Comparison of ENCODE assay signal across 8 cellular contexts in genomic region chr11:64317961-64318693, GRCh38. TPM values are rescaled to one million over a fixed set of nuclear protein-coding genes. Genes with fewer than 3 reads are reported as not detected.
DNase-seq lines count a peak whose midpoint lies in the region; ATAC-seq and TF ChIP-seq lines count a peak whose summit lies in the region.

PRDX5 (plus strand) TSS chr11:64318121; CDS start chr11:64318216, 95 bp downstream.

- H3K27me3 ChIP-seq in left ventricle myocardium inferior (ENCODE audit: low read depth): no peaks in the 10 kb centered on the region
- H3K27me3 ChIP-seq in prostate gland (replicated peaks; ENCODE audit: insufficient read depth): no peaks in the 10 kb centered on the region

- TF ChIP-seq POLR2A in prostate gland (IDR thresholded peaks at IDR 0.05): peak; percentile 95

- DNase-seq in NCI-H187 treated with DMSO at 0.1 percent for 48 hours (lab: John Stamatoyannopoulos, UW): peak; percentile 47
- peak; percentile 87 to 99 (median 92) for DNase-seq in T-helper 2 cell
- DNase-seq in left ventricle myocardium inferior: peak; percentile 96
- DNase-seq in prostate gland (ENCODE audit: low spot score): peak; percentile 93

- H3K9me3 ChIP-seq in left ventricle myocardium inferior (replicated peaks): no peaks in the 10 kb centered on the region
- H3K9me3 ChIP-seq in prostate gland: no peaks in the 10 kb centered on the region

- peak; percentile 49 for ATAC-seq in GM18499 (IDR thresholded peaks at IDR 0.05; ENCODE audit: insufficient read depth, unreplicated experiment)
- ATAC-seq in HG02938 (IDR thresholded peaks at IDR 0.05; ENCODE audit: unreplicated experiment): peak; percentile 64

- WGBS in prostate gland: under 1% methylated on average over 53 of the region's 57 CpGs
- whole genome bisulfite sequencing in urinary bladder: under 1% methylated on average over 57 of the region's 57 CpGs

- H3K4me3 ChIP-seq in left ventricle myocardium inferior (peak within 1 kb of the TSS; percentile 82), prostate gland (peak within 1 kb of the TSS; percentile 80 to 81), urinary bladder (ENCODE audit: low read depth, low read length) (peak within 1 kb of the TSS; percentile 74)

- H3K27ac ChIP-seq in angular gyrus (ENCODE audit: low read depth, low read length) (peak within 1 kb of the TSS; percentile 100), left ventricle myocardium inferior (replicated peaks) (peak within 1 kb of the TSS; percentile 100), prostate gland (peak within 1 kb of the TSS; percentile 98), urinary bladder (ENCODE audit: low read depth) (peak within 1 kb of the TSS; percentile 97)

- H3K4me1 ChIP-seq in left ventricle myocardium inferior: peaks cover 62% of the 10 kb centered on the region
- no peaks in the 10 kb centered on the region for H3K4me1 ChIP-seq in prostate gland (replicated peaks)
- H3K4me1 ChIP-seq in urinary bladder (ENCODE audit: insufficient read depth): no peaks in the 10 kb centered on the region

- peaks cover 38% of the 10 kb centered on the region for H3K36me3 ChIP-seq in left ventricle myocardium inferior
- no peaks in the 10 kb centered on the region for H3K36me3 ChIP-seq in prostate gland
- H3K36me3 ChIP-seq in urinary bladder (ENCODE audit: insufficient read depth): peaks cover 2% of the 10 kb centered on the region

- TF ChIP-seq CTCF in left ventricle myocardium inferior (IDR thresholded peaks at IDR 0.05; ENCODE audit: borderline replicate concordance): peak; percentile 53
- peak; percentile 53 to 90 (median 74) for TF ChIP-seq CTCF in prostate gland (IDR thresholded peaks at IDR 0.05)

- intact Hi-C loops in left ventricle myocardium inferior (cut with micrococcal nuclease) (no loop called here), prostate gland (cut with DNase I) (no loop called here)

RNA-seq across cellular contexts. Expression of gene PRDX5, which starts in this region (rescaled TPM):
- 321 TPM for total RNA-seq in left ventricle myocardium inferior
- total RNA-seq in prostate gland: 100 to 1,000 TPM; 224 to 303 TPM
- total RNA-seq in urinary bladder: 69.0 TPM
- polyA plus RNA-seq in urinary bladder: 294 TPM

Comparison
In these comparisons a context has a peak if more than half of its experiments do, and no peak if none do; other contexts are left out.
1. Peak in every context shown above with its lines: DNase-seq, ATAC-seq, H3K4me3 ChIP-seq and H3K27ac ChIP-seq.